8 cellular contexts compared by ENCODE assay signal in genomic region chr9:35972093-35972492, GRCh38. TPM values are rescaled to one million over a fixed set of nuclear protein-coding genes. Genes with fewer than 3 reads are reported as not detected.
DNase-seq lines count a peak whose midpoint lies in the region; ATAC-seq lines count a peak whose summit lies in the region.
"Had no signal": no experiment of that assay in that cellular context is flagged by ENCODE, and none has a peak within 500 bp of the region (broad histone marks: within the 10 kb centered on the region; RNA-seq: fewer than 3 reads in every experiment).

No MANE protein-coding gene starts in this region.

- H3K36me3 Mint-ChIP-seq in activated naive CD8-positive, alpha-beta T cell treated with anti-CD3 and anti-CD28 coated beads for 36 hours, result peaks cover 2% of the 10 kb centered on the region

- H3K27ac Mint-ChIP-seq in activated naive CD8-positive, alpha-beta T cell treated with anti-CD3 and anti-CD28 coated beads for 36 hours, result no peak overlapping the region

- H3K4me3 Mint-ChIP-seq in activated naive CD8-positive, alpha-beta T cell treated with anti-CD3 and anti-CD28 coated beads for 36 hours, result peak overlapping the region; percentile 44

- peaks cover 7% of the 10 kb centered on the region for H3K4me1 Mint-ChIP-seq in activated naive CD8-positive, alpha-beta T cell treated with anti-CD3 and anti-CD28 coated beads for 36 hours

- H3K27me3 Mint-ChIP-seq in activated naive CD8-positive, alpha-beta T cell treated with anti-CD3 and anti-CD28 coated beads for 36 hours, result peaks cover 55% of the 10 kb centered on the region

- ATAC-seq in HG02623 (IDR thresholded peaks at IDR 0.05; ENCODE audit: unreplicated experiment), result no peak
- no peak for ATAC-seq in left colon
- ATAC-seq: pancreas had no signal

- DNase-seq in T-helper 9 cell (peak; percentile 7), left kidney (ENCODE audit: low read depth, low spot score) (peak; percentile 67), left colon (no peak), occipital lobe (lab: John Stamatoyannopoulos, UW) (no peak)
- peak; percentile 41 for DNase-seq in activated naive CD8-positive, alpha-beta T cell treated with anti-CD3 and anti-CD28 coated beads for 36 hours
- peak; percentile 42 for DNase-seq in stimulated activated CD8-positive, alpha-beta memory T cell treated with anti-CD3 and anti-CD28 coated beads, Interleukin-4, amount 100 ng/mL, for 48 hours
- DNase-seq: pancreas had no signal

- peaks cover 17% of the 10 kb centered on the region for H3K9me3 Mint-ChIP-seq in activated naive CD8-positive, alpha-beta T cell treated with anti-CD3 and anti-CD28 coated beads for 36 hours

- intact Hi-C loops in left colon (cut with DNase I, micrococcal nuclease), result no loop called here

RNA-seq across cellular contexts. Expression of gene OR2S2, which starts 14.1 kb away (rescaled TPM):
- not detected for total RNA-seq in activated naive CD8-positive, alpha-beta T cell treated with anti-CD3 and anti-CD28 coated beads for 36 hours
- total RNA-seq in left colon (not detected), occipital lobe (not detected)
- total RNA-seq: pancreas had no signal

Comparison
In these comparisons a context has a peak if more than half of its experiments do, and no peak if none do; other contexts are left out.
1. DNase-seq: peak in T-helper 9 cell (single experiment), activated naive CD8-positive, alpha-beta T cell treated with anti-CD3 and anti-CD28 coated beads for 36 hours (single experiment), left kidney (single experiment) and stimulated activated CD8-positive, alpha-beta memory T cell treated with anti-CD3 and anti-CD28 coated beads, Interleukin-4, amount 100 ng/mL, for 48 hours (single experiment); none in left colon (0 of 2) and occipital lobe (single experiment).